Comparison of ENCODE assay signal across 15 cellular contexts in the genomic region with DNA sequence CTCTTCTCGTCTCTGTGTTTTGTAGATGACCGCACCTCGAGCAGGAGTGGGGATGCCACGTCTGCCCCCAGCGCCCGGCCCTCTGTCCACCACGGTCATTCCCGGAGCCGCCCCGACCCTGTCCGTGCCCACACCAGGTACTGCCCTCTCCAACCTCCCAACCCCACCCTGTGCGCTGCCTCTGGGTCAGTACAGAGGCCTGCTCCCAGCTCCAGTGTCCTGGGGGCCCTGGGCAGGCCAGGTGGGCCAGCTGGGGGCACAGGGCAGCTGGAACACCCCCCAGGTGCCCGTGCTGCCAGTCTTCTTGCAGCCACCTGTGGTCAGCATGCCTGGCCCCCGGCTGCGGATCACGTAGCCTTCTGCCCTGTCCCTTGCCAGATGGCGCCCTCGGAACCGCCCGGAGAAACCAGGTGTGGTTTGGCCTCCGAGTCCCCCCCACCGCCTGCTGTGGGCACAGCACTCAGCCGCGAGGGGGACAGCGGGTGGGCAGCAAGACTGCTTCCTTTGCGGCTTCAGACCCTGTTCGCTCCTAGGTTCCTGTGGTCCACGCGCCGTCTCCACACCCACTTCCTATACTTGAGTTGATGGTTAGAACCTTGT.
"Had no signal": no experiment of that assay in that cellular context is flagged by ENCODE, and none has a peak within 500 bp of the region (broad histone marks: within the 10 kb centered on the region; RNA-seq: fewer than 3 reads in every experiment).

No MANE protein-coding gene starts in this region.

- H3K36me3 ChIP-seq: esophagus squamous epithelium, SJCRH30 had no signal

- DNase-seq: activated CD4-positive, alpha-beta T cell treated with anti-CD3 and anti-CD28 coated beads, Interleukin-2, amount 50 U/mL, for 48 hours; activated CD4-positive, CD25-positive, alpha-beta regulatory T cell treated with anti-CD3 and anti-CD28 coated beads, Interleukin-2, amount 50 U/mL, for 72 hours; activated gamma-delta T cell; esophagus squamous epithelium; foreskin fibroblast; glutamatergic neuron; SJCRH30; stimulated activated CD4-positive, alpha-beta T cell treated with anti-CD3 and anti-CD28 coated beads, Interleukin-4, amount 100 ng/mL, for 4 hours; SW 1271; transverse colon had no signal

- ATAC-seq: left lobe of liver, pancreas had no signal

- H3K36me3 Mint-ChIP-seq: memory B cell had no signal

- H3K27ac Mint-ChIP-seq: memory B cell; T-helper 2 cell treated with Interferon-gamma antibody and Interleukin-4, amounts not matched to agents 5 μg/mL and 100 μg/mL, for 36 hours had no signal

- H3K9me3 ChIP-seq: esophagus squamous epithelium, pancreas, SJCRH30, transverse colon had no signal

- H3K4me3 Mint-ChIP-seq: memory B cell; neural crest cell; T-helper 2 cell treated with Interferon-gamma antibody and Interleukin-4, amounts not matched to agents 5 μg/mL and 100 μg/mL, for 36 hours had no signal

- H3K4me3 ChIP-seq: esophagus squamous epithelium, pancreas, SJCRH30, transverse colon had no signal

- H3K27me3 ChIP-seq: pancreas, transverse colon had no signal

- H3K9me3 Mint-ChIP-seq: memory B cell; neural crest cell; T-helper 2 cell treated with Interferon-gamma antibody and Interleukin-4, amounts not matched to agents 5 μg/mL and 100 μg/mL, for 36 hours had no signal

- H3K27ac ChIP-seq: esophagus squamous epithelium, pancreas, SJCRH30, transverse colon had no signal
